Comparison of ENCODE assay signal across 23 cellular contexts in the genomic region with DNA sequence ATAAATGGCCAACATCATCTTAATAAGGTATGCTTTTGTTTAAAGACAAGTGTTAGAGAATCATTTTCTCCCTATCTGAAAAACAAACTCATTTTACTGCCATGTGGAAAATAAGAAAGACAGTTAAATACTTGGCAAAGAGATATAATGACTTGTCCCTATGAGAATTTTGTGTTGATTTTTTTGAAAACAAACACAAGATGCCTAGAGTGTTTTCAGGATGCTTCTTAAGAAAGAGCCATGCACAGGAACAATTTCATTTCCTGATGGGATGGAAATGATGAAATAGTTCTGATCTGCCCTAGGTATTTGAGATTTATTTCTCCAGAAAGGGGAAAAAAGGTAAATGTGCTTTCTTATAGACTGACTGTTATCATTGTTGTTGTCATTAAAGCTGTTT.
"Had no signal": no experiment of that assay in that cellular context is flagged by ENCODE, and none has a peak within 500 bp of the region (broad histone marks: within the 10 kb centered on the region; RNA-seq: fewer than 3 reads in every experiment).

No MANE protein-coding gene starts in this region.

- DNase-seq: activated CD4-positive, alpha-beta memory T cell treated with anti-CD3 and anti-CD28 coated beads for 36 hours; activated CD4-positive, alpha-beta T cell treated with anti-CD3 and anti-CD28 coated beads, Interleukin-2, amount 10 ng/mL, durations not matched to agents 24 days and 14 days; activated CD4-positive, CD25-positive, alpha-beta regulatory T cell treated with anti-CD3 and anti-CD28 coated beads, Interleukin-2, amount 50 U/mL, for 72 hours; activated CD8-positive, alpha-beta memory T cell treated with anti-CD3 and anti-CD28 coated beads, Interleukin-2, amount 50 U/mL, for 4 hours; activated gamma-delta T cell; activated naive CD4-positive, alpha-beta T cell treated with anti-CD3 and anti-CD28 coated beads, Interleukin-2, amount 50 U/mL, for 16 hours; activated T-cell treated with anti-CD3 and anti-CD28 coated beads, Interleukin-2, amount 50 U/mL, for 1 hour; esophagus squamous epithelium; left lung; lower lobe of right lung; natural killer cell; right cardiac atrium; spleen; stimulated activated CD4-positive, alpha-beta T cell treated with anti-CD3 and anti-CD28 coated beads, Interleukin-2, amount 100 ng/mL, for 48 hours; stimulated activated naive CD4-positive, alpha-beta T cell treated with Interleukin-2 at 50 U/mL for 16 hours; T-helper 2 cell; testis; transverse colon had no signal

- ATAC-seq: left lung, lower lobe of right lung, natural killer cell, right cardiac atrium had no signal

- H3K4me3 ChIP-seq: breast epithelium, esophagus squamous epithelium, left lung, lower lobe of right lung, neural progenitor cell, spleen, testis, transverse colon had no signal

- H3K27me3 ChIP-seq: breast epithelium, esophagus squamous epithelium, left lung, neural progenitor cell, spleen, testis, transverse colon had no signal

- H3K4me2 ChIP-seq: neural progenitor cell had no signal

- H3K9me3 Mint-ChIP-seq: activated CD4-positive, alpha-beta T cell treated with anti-CD3 and anti-CD28 coated beads, Interleukin-2, amount 10 ng/mL, durations not matched to agents 24 days and 14 days; dendritic cell treated with granulocyte-macrophage colony-stimulating factor and Interleukin-4, amounts not matched to agents 40 ng/mL and 50 ng/mL, for 4 days; neural progenitor cell had no signal

- H3K9me3 ChIP-seq: esophagus squamous epithelium, lower lobe of right lung, testis, transverse colon had no signal

- H3K9ac ChIP-seq: neural progenitor cell had no signal

- H3K27ac ChIP-seq: breast epithelium, epithelial cell of prostate, esophagus squamous epithelium, left lung, lower lobe of right lung, neural progenitor cell, spleen, testis, transverse colon had no signal

- H3K4me1 Mint-ChIP-seq: activated CD4-positive, alpha-beta T cell treated with anti-CD3 and anti-CD28 coated beads, Interleukin-2, amount 10 ng/mL, durations not matched to agents 24 days and 14 days; central memory CD8-positive, alpha-beta T cell; natural killer cell; neural progenitor cell had no signal

- H3K36me3 ChIP-seq: breast epithelium, esophagus squamous epithelium, left lung, lower lobe of right lung, neural progenitor cell, spleen, transverse colon had no signal

- H3K27ac Mint-ChIP-seq: activated CD4-positive, alpha-beta memory T cell treated with anti-CD3 and anti-CD28 coated beads for 36 hours; activated CD4-positive, alpha-beta T cell treated with anti-CD3 and anti-CD28 coated beads, Interleukin-2, amount 10 ng/mL, durations not matched to agents 24 days and 14 days; dendritic cell treated with granulocyte-macrophage colony-stimulating factor and Interleukin-4, amounts not matched to agents 40 ng/mL and 50 ng/mL, for 4 days; natural killer cell; neural progenitor cell had no signal

- H3K36me3 Mint-ChIP-seq: activated CD4-positive, alpha-beta memory T cell treated with anti-CD3 and anti-CD28 coated beads for 36 hours; neural progenitor cell had no signal

- H2AFZ ChIP-seq: neural progenitor cell had no signal

- H3K4me1 ChIP-seq: breast epithelium, esophagus squamous epithelium, left lung, lower lobe of right lung, neural progenitor cell, spleen, testis, transverse colon had no signal

- H3K4me3 Mint-ChIP-seq: activated CD4-positive, alpha-beta memory T cell treated with anti-CD3 and anti-CD28 coated beads for 36 hours; activated CD4-positive, alpha-beta T cell treated with anti-CD3 and anti-CD28 coated beads, Interleukin-2, amount 10 ng/mL, durations not matched to agents 24 days and 14 days; central memory CD8-positive, alpha-beta T cell; dendritic cell treated with granulocyte-macrophage colony-stimulating factor and Interleukin-4, amounts not matched to agents 40 ng/mL and 50 ng/mL, for 4 days; natural killer cell; neural progenitor cell had no signal

- H3K27me3 Mint-ChIP-seq: activated CD4-positive, alpha-beta memory T cell treated with anti-CD3 and anti-CD28 coated beads for 36 hours; activated CD4-positive, alpha-beta T cell treated with anti-CD3 and anti-CD28 coated beads, Interleukin-2, amount 10 ng/mL, durations not matched to agents 24 days and 14 days; central memory CD8-positive, alpha-beta T cell; dendritic cell treated with granulocyte-macrophage colony-stimulating factor and Interleukin-4, amounts not matched to agents 40 ng/mL and 50 ng/mL, for 4 days had no signal
